18 cellular contexts compared by ENCODE assay signal in the genomic region with DNA sequence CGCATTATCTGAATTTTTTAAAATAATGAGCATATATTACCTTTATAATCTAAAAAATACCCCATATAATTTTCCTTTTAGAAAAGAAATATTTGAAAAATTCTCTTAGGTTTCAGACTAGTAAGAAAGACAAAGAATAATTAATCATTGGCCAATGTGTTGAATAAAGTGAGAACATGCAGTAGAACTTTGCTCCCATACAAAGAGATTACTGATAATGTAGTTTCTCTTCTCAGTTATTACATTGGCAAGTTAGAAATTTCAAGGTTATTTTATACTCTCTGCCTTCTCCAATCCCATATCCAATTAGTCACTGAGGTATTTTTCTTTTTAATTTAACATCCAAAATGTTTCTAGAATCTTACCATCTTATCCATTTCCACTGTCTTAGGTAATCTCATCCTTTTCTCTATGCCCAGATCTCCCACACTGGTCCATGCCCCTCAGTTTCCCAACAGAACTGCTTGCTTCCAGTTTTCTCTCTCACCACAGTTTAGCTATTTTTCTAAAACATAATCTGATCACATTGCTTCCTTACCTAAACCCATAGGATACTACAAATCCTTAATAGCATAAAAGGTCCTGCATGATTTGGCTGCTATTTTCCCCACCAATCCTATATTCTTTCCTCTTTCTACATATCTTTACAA.
"Had no signal": no experiment of that assay in that cellular context is flagged by ENCODE, and none has a peak within 500 bp of the region (broad histone marks: within the 10 kb centered on the region; RNA-seq: fewer than 3 reads in every experiment).

No MANE protein-coding gene starts in this region.

- H3K27ac Mint-ChIP-seq: mesothelial cell of epicardium had no signal

- FAIRE-seq: endothelial cell of umbilical vein had no signal

- H3K27ac ChIP-seq: lower lobe of right lung, ovary, sigmoid colon, stomach, testis, upper lobe of left lung had no signal

- H3K36me3 ChIP-seq: ovary had no signal

- H3K4me3 ChIP-seq: lower lobe of right lung, ovary, sigmoid colon, stomach, testis, upper lobe of left lung had no signal

- DNase-seq: activated CD4-positive, alpha-beta T cell treated with anti-CD3 and anti-CD28 coated beads, Interleukin-2, amount 50 U/mL, for 4 hours; activated naive CD4-positive, alpha-beta T cell treated with anti-CD3 and anti-CD28 coated beads, Interleukin-2, amount 50 U/mL, for 16 hours; activated T-cell treated with anti-CD3 and anti-CD28 coated beads for 4 hours; amniotic stem cell; caudate nucleus; effector CD8-positive, alpha-beta T cell; foreskin fibroblast; hypothalamus; lower lobe of right lung; ovary; sigmoid colon; stimulated activated CD4-positive, alpha-beta T cell treated with anti-CD3 and anti-CD28 coated beads, Interleukin-1b, Interleukin-23, amount 100 ng/mL, for 48 hours; stomach; testis; upper lobe of left lung had no signal

- H3K27me3 ChIP-seq: ovary, sigmoid colon, stomach, testis, upper lobe of left lung had no signal

- ATAC-seq: activated CD4-positive, CD25-positive, alpha-beta regulatory T cell treated with anti-CD3 and anti-CD28 coated beads, Interleukin-2, amount 50 U/mL, for 24 hours; lower lobe of right lung had no signal

- H3K4me3 Mint-ChIP-seq: mesothelial cell of epicardium had no signal

- H3K4me1 ChIP-seq: testis had no signal

- H3K9me3 ChIP-seq: lower lobe of right lung, ovary, sigmoid colon, stomach, testis, upper lobe of left lung had no signal
